9 cellular contexts compared by ENCODE assay signal in genomic region chr2:127324635-127325034, GRCh38. TPM values are rescaled to one million over a fixed set of nuclear protein-coding genes. Genes with fewer than 3 reads are reported as not detected.
DNase-seq lines count a peak whose midpoint lies in the region; ATAC-seq and TF ChIP-seq lines count a peak whose summit lies in the region.
"Had no signal": no experiment of that assay in that cellular context is flagged by ENCODE, and none has a peak within 500 bp of the region (broad histone marks: within the 10 kb centered on the region; RNA-seq: fewer than 3 reads in every experiment).

No MANE protein-coding gene starts in this region.

- intact Hi-C loops in aorta (cut with DNase I), result loop anchor here (1.0 to 2.0 kb wide), 2 partner anchors 155 to 156 kb away; no protein-coding TSS in a partner anchor

- H3K36me3 Mint-ChIP-seq in endodermal cell (ENCODE audit: low read depth) (peaks cover 37% of the 10 kb centered on the region), osteocyte (ENCODE audit: unreplicated experiment) (peaks cover 30% of the 10 kb centered on the region)

- no peaks in the 10 kb centered on the region for H4K20me1 ChIP-seq in OCI-LY1 (ENCODE audit: insufficient read depth, low read length)

- no peak for ATAC-seq in aorta (ENCODE audit: low FRiP score)
- ATAC-seq in GM18907 (IDR thresholded peaks at IDR 0.05; ENCODE audit: unreplicated experiment), result no peak

- H3K4me1 Mint-ChIP-seq in endodermal cell (no peaks in the 10 kb centered on the region), osteocyte (ENCODE audit: unreplicated experiment) (no peaks in the 10 kb centered on the region)

- H3K79me2 ChIP-seq in OCI-LY1 (ENCODE audit: insufficient read depth, low read length), result no peaks in the 10 kb centered on the region

- H3K9me3 ChIP-seq in OCI-LY1 (ENCODE audit: low read length) (0 out of 2 replicates have a peak, but pooled peaks cover 2% of the 10 kb centered on the region), endodermal cell (ENCODE audit: control insufficient read depth, low read length) (peaks cover 7% of the 10 kb centered on the region), aorta (ENCODE audit: control insufficient read depth, low read length) (no peaks in the 10 kb centered on the region)

- no peak overlapping the region for H3K27ac Mint-ChIP-seq in endodermal cell
- H3K27ac Mint-ChIP-seq in osteocyte (ENCODE audit: unreplicated experiment), result no peak overlapping the region
- H3K27ac Mint-ChIP-seq: dendritic cell treated with granulocyte-macrophage colony-stimulating factor and Interleukin-4, amounts not matched to agents 40 ng/mL and 50 ng/mL, for 4 days had no signal

- H3K27ac ChIP-seq in OCI-LY1 (ENCODE audit: low read depth, low read length, poor library complexity, severe bottlenecking) (no peak overlapping the region), endodermal cell (ENCODE audit: low read depth, low read length) (no peak overlapping the region), aorta (ENCODE audit: low read depth in 1 of 2, low read length in 2 of 2) (no peak overlapping the region)

- no peak overlapping the region for H3K4me3 ChIP-seq in GM12865 (ENCODE audit: low read depth, low read length)
- H3K4me3 ChIP-seq in OCI-LY1 (ENCODE audit: low read depth, low read length, poor library complexity, severe bottlenecking), result no peak overlapping the region
- H3K4me3 ChIP-seq in endodermal cell (ENCODE audit: low read length), result no peak overlapping the region
- no peak overlapping the region for H3K4me3 ChIP-seq in aorta (ENCODE audit: low read length in 2 of 2)

- H3F3A ChIP-seq in OCI-LY1 (ENCODE audit: insufficient read depth, low read length), result no peaks in the 10 kb centered on the region

- 62% methylated on average over 3 of the region's 3 CpGs; no CpG with 5 or more reads in 1 of the 2 experiments for WGBS in endodermal cell (ENCODE audit: insufficient coverage in 1 of 2, insufficient read length in 1 of 2), 2 experiments
- WGBS in aorta, 2 donors, result 34 to 35% methylated on average over 3 of the region's 3 CpGs

- H3K4me3 Mint-ChIP-seq in endodermal cell, result no peak overlapping the region
- H3K4me3 Mint-ChIP-seq in osteocyte (ENCODE audit: unreplicated experiment), result no peak overlapping the region
- H3K4me3 Mint-ChIP-seq: dendritic cell treated with granulocyte-macrophage colony-stimulating factor and Interleukin-4, amounts not matched to agents 40 ng/mL and 50 ng/mL, for 4 days had no signal

- no peaks in the 10 kb centered on the region for H3K4me1 ChIP-seq in OCI-LY1 (ENCODE audit: insufficient read depth, low read length, severe bottlenecking)
- no peaks in the 10 kb centered on the region for H3K4me1 ChIP-seq in endodermal cell (ENCODE audit: control insufficient read depth, insufficient read depth, low read length)
- H3K4me1 ChIP-seq in aorta (ENCODE audit: control insufficient read depth in 1 of 2, insufficient read depth in 2 of 2, low read length in 2 of 2), result no peaks in the 10 kb centered on the region

- H3K27me3 Mint-ChIP-seq in endodermal cell (ENCODE audit: insufficient read depth) (no peaks in the 10 kb centered on the region), osteocyte (ENCODE audit: unreplicated experiment) (no peaks in the 10 kb centered on the region)
- H3K27me3 Mint-ChIP-seq: dendritic cell treated with granulocyte-macrophage colony-stimulating factor and Interleukin-4, amounts not matched to agents 40 ng/mL and 50 ng/mL, for 4 days had no signal

- H3K9me3 Mint-ChIP-seq in endodermal cell (peaks cover 6% of the 10 kb centered on the region), osteocyte (ENCODE audit: unreplicated experiment) (peaks cover 9% of the 10 kb centered on the region)

- DNase-seq in A172 (ENCODE audit: low spot score), result peak; percentile 54
- peak; percentile 41 for DNase-seq in GM12865 (ENCODE audit: low read depth)
- no peak for DNase-seq in endodermal cell
- no peak for DNase-seq in osteocyte (ENCODE audit: extremely low spot score, unreplicated experiment)
- no peak for DNase-seq in activated CD4-positive, CD25-positive, alpha-beta regulatory T cell treated with anti-CD3 and anti-CD28 coated beads, Interleukin-2, amount 50 U/mL, for 72 hours
- DNase-seq in aorta, result no peak

- no peaks in the 10 kb centered on the region for H3K9me2 ChIP-seq in OCI-LY1 (ENCODE audit: low read depth, low read length)

- H2AFZ ChIP-seq in OCI-LY1 (ENCODE audit: low read length), result no peak overlapping the region

- H3K4me2 ChIP-seq in OCI-LY1 (ENCODE audit: low read length), result no peak overlapping the region

- TF ChIP-seq CTCF in GM12865 (IDR thresholded peaks at IDR 0.05; ENCODE audit: insufficient read depth, low read depth, low read length, missing control alignments), result peak; percentile 43
- TF ChIP-seq CTCF in OCI-LY1 (IDR thresholded peaks at IDR 0.05; ENCODE audit: low read length), result peak; percentile 75
- TF ChIP-seq CTCF in endodermal cell (conservative IDR thresholded peaks at IDR 0.05), result peak; percentile 80
- peak; percentile 81 for TF ChIP-seq CTCF in osteocyte (IDR thresholded peaks at IDR 0.05)

- H3K36me3 ChIP-seq in OCI-LY1 (ENCODE audit: insufficient read depth, low read length), result peaks cover 56% of the 10 kb centered on the region
- H3K36me3 ChIP-seq in endodermal cell (ENCODE audit: control insufficient read depth, insufficient read depth, low read length), result peaks cover 65% of the 10 kb centered on the region
- H3K36me3 ChIP-seq in aorta (ENCODE audit: control insufficient read depth in 1 of 2, insufficient read depth in 2 of 2, low read length in 1 of 2), result peaks cover 0 to 8% of the 10 kb centered on the region in 2 donors

- H3K27me3 ChIP-seq in OCI-LY1 (ENCODE audit: insufficient read depth, low read length), result no peaks in the 10 kb centered on the region
- no peaks in the 10 kb centered on the region for H3K27me3 ChIP-seq in endodermal cell (ENCODE audit: control insufficient read depth, insufficient read depth, low read length, poor library complexity, severe bottlenecking)
- no peaks in the 10 kb centered on the region for H3K27me3 ChIP-seq in aorta (ENCODE audit: control insufficient read depth in 1 of 2, insufficient read depth in 2 of 2, low read length in 1 of 2)

- H3K9ac ChIP-seq in OCI-LY1 (ENCODE audit: low read length) (no peak overlapping the region), endodermal cell (ENCODE audit: extremely low read depth, low read length, poor library complexity, severe bottlenecking) (no peak overlapping the region)

RNA-seq across cellular contexts. Expression of gene ERCC3, which starts 30.7 kb away (rescaled TPM):
- total RNA-seq in A172 (2014; rRNA removed; shearing (Covaris generic)), result 42.1 and 45.5 TPM in 2 replicates
- 10 to 100 TPM; 64.5 to 72.6 TPM for total RNA-seq in endodermal cell
- 51.5 TPM for polyA plus RNA-seq in endodermal cell (2013, experiment 1 of 2)
- 52.1 TPM for polyA plus RNA-seq in endodermal cell (2013, experiment 2 of 2)
- total RNA-seq in osteocyte, result 47.8 and 50.3 TPM in 2 replicates
- total RNA-seq in aorta, result 10 to 100 TPM; 31.3 to 45.5 TPM
- polyA plus RNA-seq in aorta, result 10 to 100 TPM; 13.4 to 52.2 TPM

Comparison
In these comparisons a context has a peak if more than half of its experiments do, and no peak if none do; other contexts are left out.
1. DNase-seq: peak in A172 (single experiment) and GM12865 (single experiment); none in endodermal cell (single experiment), osteocyte (single experiment), activated CD4-positive, CD25-positive, alpha-beta regulatory T cell treated with anti-CD3 and anti-CD28 coated beads, Interleukin-2, amount 50 U/mL, for 72 hours (single experiment) and aorta (0 of 2).
2. Peak in every context shown above with its lines, with median percentiles within 50 percentile points of each other: CTCF ChIP-seq.